18 cellular contexts compared by ENCODE assay signal in genomic region chr6:1839315-1839714, GRCh38.
"Had no signal": no experiment of that assay in that cellular context is flagged by ENCODE, and none has a peak within 500 bp of the region (broad histone marks: within the 10 kb centered on the region; RNA-seq: fewer than 3 reads in every experiment).

No MANE protein-coding gene starts in this region.

- H3K4me1 ChIP-seq: gastrocnemius medialis, thyroid gland had no signal

- DNase-seq: activated CD4-positive, alpha-beta T cell treated with anti-CD3 and anti-CD28 coated beads, Interleukin-2, amount 50 U/mL, for 4 hours; activated naive CD4-positive, alpha-beta T cell treated with anti-CD3 and anti-CD28 coated beads for 36 hours; activated naive CD8-positive, alpha-beta T cell treated with anti-CD3 and anti-CD28 coated beads, Interleukin-2, amount 50 U/mL, for 24 hours; gastrocnemius medialis; heart right ventricle; left cardiac atrium; naive B cell; pancreas; stimulated activated CD4-positive, alpha-beta T cell treated with anti-CD3 and anti-CD28 coated beads, Interleukin-2, amount 100 ng/mL, for 48 hours; T-helper 9 cell; thyroid gland had no signal

- H3K27me3 ChIP-seq: ascending aorta, gastrocnemius medialis, heart right ventricle, pancreas, thyroid gland had no signal

- ATAC-seq: activated CD4-positive, CD25-positive, alpha-beta regulatory T cell treated with anti-CD3 and anti-CD28 coated beads, Interleukin-2, amount 50 U/mL, for 24 hours; activated naive CD8-positive, alpha-beta T cell treated with anti-CD3 and anti-CD28 coated beads, Interleukin-2, amount 50 U/mL, for 24 hours; activated T-helper 17 cell treated with anti-CD3 and anti-CD28 coated beads, Interleukin-2, amount 50 U/mL, for 72 hours; gastrocnemius medialis; heart right ventricle; left cardiac atrium; stimulated activated memory B cell treated with anti-CD40 and anti-IgM and Interleukin-4, amounts not matched to agents 10 μg/mL and 1 μg/mL and 100 μg/mL, for 72 hours had no signal

- H3K9me3 ChIP-seq: ascending aorta, gastrocnemius medialis, heart right ventricle, pancreas, thyroid gland had no signal

- H3K27ac ChIP-seq: gastrocnemius medialis, heart right ventricle, thyroid gland had no signal

- FAIRE-seq: bronchial epithelial cell, pancreas, urothelium cell line had no signal

- H3K4me3 ChIP-seq: gastrocnemius medialis, heart right ventricle, lung, pancreas, thyroid gland had no signal

- H3K36me3 ChIP-seq: ascending aorta, gastrocnemius medialis, heart right ventricle, pancreas, thyroid gland had no signal
